Comparison of ENCODE assay signal across 8 cellular contexts in genomic region chr4:109434793-109435080, GRCh38. TPM values are rescaled to one million over a fixed set of nuclear protein-coding genes. Genes with fewer than 3 reads are reported as not detected.
DNase-seq lines count a peak whose midpoint lies in the region; ATAC-seq, FAIRE-seq and TF ChIP-seq lines count a peak whose summit lies in the region.

No MANE protein-coding gene starts in this region.

- CTCF ChIA-PET in CD4-positive, alpha-beta memory T cell (lab: Charles Lee; ENCODE audit: partially characterized antibody) = interaction anchor here (0.6 to 4.6 kb wide), 6 partner anchors 8 to 391 kb away, joined by 3 to 23 read pairs (median 6); no protein-coding TSS in a partner anchor
- CTCF ChIA-PET in OCI-LY7 (lab: Charles Lee; ENCODE audit: unreplicated experiment) (no interaction called here), H1 (lab: Charles Lee; ENCODE audit: partially characterized antibody) (interaction anchor here (0.6 to 2.1 kb wide), 2 partner anchors 8 to 115 kb away, joined by 3 to 9 read pairs; no protein-coding TSS in a partner anchor)

- H2BK5ac ChIP-seq in H1 (ENCODE audit: low read depth, low read length) = no peak overlapping the region

- peak overlapping the region; percentile 79 for H3K27ac ChIP-seq in CD4-positive, alpha-beta memory T cell (ENCODE audit: low read depth, low read length)
- H3K27ac ChIP-seq in OCI-LY7 (ENCODE audit: low read depth, low read length, poor library complexity, severe bottlenecking) = peak overlapping the region; percentile 5
- H3K27ac ChIP-seq in H1 (ENCODE audit: low read depth, low read length) = no peak overlapping the region

- no peaks in the 10 kb centered on the region for H3K27me3 Mint-ChIP-seq in CD4-positive, alpha-beta memory T cell

- peaks cover 57% of the 10 kb centered on the region for H3K4me1 ChIP-seq in CD4-positive, alpha-beta memory T cell (ENCODE audit: insufficient read depth, low read length)
- H3K4me1 ChIP-seq in OCI-LY7 (ENCODE audit: insufficient read depth, low read length, poor library complexity, severe bottlenecking) = peaks cover 22% of the 10 kb centered on the region
- H3K4me1 ChIP-seq in H1 (replicated peaks in 1 of 4; ENCODE audit: control insufficient read depth in 3 of 4, insufficient read depth in 4 of 4, low read length in 3 of 4) = peaks cover 2 to 10% (median 7%) of the 10 kb centered on the region in 4 experiments; a peak in 4 of 7 replicates
- H3K4me1 ChIP-seq in neuron (ENCODE audit: insufficient read depth, low read length) = peaks cover 30% of the 10 kb centered on the region

- H3K56ac ChIP-seq in H1 (replicated peaks; ENCODE audit: insufficient read length, low read depth, low read length) = no peak overlapping the region

- H2BK12ac ChIP-seq in H1 (ENCODE audit: low read depth, low read length) = no peak overlapping the region

- no peak overlapping the region for H3K23ac ChIP-seq in H1 (ENCODE audit: insufficient read length)

- H3K4me2 ChIP-seq in OCI-LY7 (ENCODE audit: low read length) (peak overlapping the region; percentile 90), H1 (ENCODE audit: insufficient read depth in 1 of 2, low read depth in 2 of 2, low read length in 2 of 2) (peak overlapping the region; percentile 68 to 75)

- H2AFZ ChIP-seq in OCI-LY7 (ENCODE audit: low read length) = no peak overlapping the region
- H2AFZ ChIP-seq in H1 (ENCODE audit: low read length) = no peak overlapping the region
- no peak overlapping the region for H2AFZ ChIP-seq in neuron (ENCODE audit: low read depth, low read length)

- no peak for TF ChIP-seq EP300 in H1 (IDR thresholded peaks at IDR 0.05; ENCODE audit: borderline replicate concordance in 1 of 2, low read depth in 2 of 2, low read length in 2 of 2)

- ATAC-seq in GM18519 (IDR thresholded peaks at IDR 0.05; ENCODE audit: low FRiP score, unreplicated experiment) (no peak), HG03520 (IDR thresholded peaks at IDR 0.05; ENCODE audit: unreplicated experiment) (no peak)

- peaks cover 0 to 10% of the 10 kb centered on the region in 2 donors for H3K36me3 Mint-ChIP-seq in CD4-positive, alpha-beta memory T cell

- no peak for TF ChIP-seq CTCF in OCI-LY7 (conservative IDR thresholded peaks at IDR 0.05; ENCODE audit: low read length)
- TF ChIP-seq CTCF in H1 (IDR thresholded peaks at IDR 0.05; ENCODE audit: control extremely low read depth in 1 of 3, insufficient read depth in 1 of 3, low read depth in 1 of 3, low read length in 3 of 3) = no peak

- intact Hi-C loops in CD4-positive, alpha-beta memory T cell (cut with micrococcal nuclease) = no loop called here
- intact Hi-C loops in OCI-LY7 (cut with micrococcal nuclease; ENCODE audit: unreplicated experiment) = loop anchor here (5.0 kb wide), 4 partner anchors 218 to 763 kb away; partner anchors contain the start of gene ELOVL6

- H3K14ac ChIP-seq in H1 (ENCODE audit: insufficient read length) = no peak overlapping the region

- H3K9me2 ChIP-seq in OCI-LY7 (ENCODE audit: insufficient read depth, low read length) = no peaks in the 10 kb centered on the region

- no peak overlapping the region for H4K8ac ChIP-seq in H1 (ENCODE audit: extremely low read depth, insufficient read depth, low read length)

- no peaks in the 10 kb centered on the region for H3K27me3 ChIP-seq in CD4-positive, alpha-beta memory T cell (ENCODE audit: insufficient read depth, low read length)
- H3K27me3 ChIP-seq in H1 (replicated peaks in 1 of 4; ENCODE audit: control insufficient read depth in 3 of 4, extremely low read depth in 1 of 4, insufficient read depth in 3 of 4, low read length in 3 of 4) (no peaks in the 10 kb centered on the region), neuron (ENCODE audit: insufficient read depth, low read length) (no peaks in the 10 kb centered on the region)

- BruUV-seq in OCI-LY7 (replicated peaks; lab: Mats Ljungman, UMichigan) = no TSS peak

- peak overlapping the region; percentile 85 to 95 (median 89) for H3K4me3 Mint-ChIP-seq in CD4-positive, alpha-beta memory T cell

- no peak overlapping the region for H2AK5ac ChIP-seq in H1 (ENCODE audit: low read depth, low read length)

- peak overlapping the region; percentile 63 to 95 (median 93) for H3K27ac Mint-ChIP-seq in CD4-positive, alpha-beta memory T cell

- 35% methylated on average over 6 of the region's 6 CpGs; no CpG with 5 or more reads in 1 of the 2 experiments for WGBS in H1 (ENCODE audit: extremely low coverage in 1 of 2, insufficient coverage in 1 of 2, insufficient read length in 1 of 2, insufficient replicate concordance in 2 of 2, low coverage in 1 of 2, low lambda C conversion rate in 2 of 2, missing lambda C conversion rate in 1 of 2), 2 experiments

- H4K91ac ChIP-seq in H1 (replicated peaks; ENCODE audit: insufficient read length, low read length) = no peak overlapping the region

- no peak for TF ChIP-seq RAD21 in H1 (IDR thresholded peaks at IDR 0.05 in 1 of 2, conservative IDR thresholded peaks at IDR 0.05 in 1 of 2; ENCODE audit: low read depth in 2 of 2, low read length in 2 of 2)

- no peak overlapping the region for H3K18ac ChIP-seq in H1 (ENCODE audit: extremely low read depth, low read length)

- no peak overlapping the region for H4K5ac ChIP-seq in H1 (ENCODE audit: insufficient read length, low read depth, low read length)

- H3K4me3 ChIP-seq in CD4-positive, alpha-beta memory T cell (ENCODE audit: low read length in 2 of 2) = peak overlapping the region; percentile 44 to 75
- H3K4me3 ChIP-seq in OCI-LY7 (ENCODE audit: low read depth, low read length, poor library complexity, severe bottlenecking) (peak overlapping the region; percentile 93), H1 (ENCODE audit: extremely low read depth in 1 of 4, insufficient read depth in 2 of 4, low read depth in 3 of 4, low read length in 4 of 4) (peak overlapping the region; percentile 66 to 80 (median 78)), neuron (ENCODE audit: low read length) (peak overlapping the region; percentile 100)

- H3K79me1 ChIP-seq in H1 (ENCODE audit: low read depth, low read length) = peaks cover 7% of the 10 kb centered on the region; the same call in 1 of the 2 replicates

- no peak for DNase-seq in CD4-positive, alpha-beta memory T cell
- DNase-seq in OCI-LY7 (ENCODE audit: low spot score) = no peak
- no peak for DNase-seq in H1 (ENCODE audit: low read depth in 1 of 2, low spot score in 2 of 2)
- DNase-seq in DMS114 treated with DMSO at 0.1 percent for 48 hours (lab: John Stamatoyannopoulos, UW; ENCODE audit: unreplicated experiment) = no peak
- no peak for DNase-seq in activated CD8-positive, alpha-beta memory T cell treated with anti-CD3 and anti-CD28 coated beads, Interleukin-2, amount 50 U/mL, for 4 hours

- POLR2A ChIA-PET in CD4-positive, alpha-beta memory T cell (lab: Charles Lee; ENCODE audit: partially characterized antibody) = interaction anchor here (1.2 to 3.2 kb wide), 8 partner anchors 12 to 381 kb away, joined by 3 to 53 read pairs (median 8); partner anchors contain the start of genes GAR1 and MCUB
- POLR2A ChIA-PET in OCI-LY7 (lab: Charles Lee) (interaction anchor here (0.7 kb wide), 1 partner anchor 141 kb away, joined by 3 read pairs; no protein-coding TSS in a partner anchor), H1 (lab: Charles Lee; ENCODE audit: partially characterized antibody) (interaction anchor here (1.0 to 2.1 kb wide), 4 partner anchors 11 to 64 kb away, joined by 3 to 9 read pairs (median 6); no protein-coding TSS in a partner anchor)

- H3K79me2 ChIP-seq in OCI-LY7 (ENCODE audit: insufficient read depth, low read depth, low read length) (peaks cover 51% of the 10 kb centered on the region), H1 (ENCODE audit: control insufficient read depth in 1 of 2, insufficient read depth in 2 of 2, low read length in 2 of 2) (peaks cover 6 to 54% of the 10 kb centered on the region in 2 experiments; a peak in 3 of 4 replicates)

- H3K4ac ChIP-seq in H1 (replicated peaks; ENCODE audit: insufficient read length, low read depth, low read length) = no peak overlapping the region

- H3K9me3 Mint-ChIP-seq in CD4-positive, alpha-beta memory T cell = no peaks in the 10 kb centered on the region

- peaks cover 4% of the 10 kb centered on the region for H3K23me2 ChIP-seq in H1 (ENCODE audit: low read depth, low read length)

- H4K20me1 ChIP-seq in OCI-LY7 (ENCODE audit: insufficient read depth, low read length) = peaks cover 31% of the 10 kb centered on the region; the same call in 1 of the 2 replicates
- H4K20me1 ChIP-seq in H1 (replicated peaks in 1 of 2; ENCODE audit: control insufficient read depth in 1 of 2, insufficient read depth in 2 of 2, low read length in 2 of 2) = peaks cover 4 to 6% of the 10 kb centered on the region in 2 experiments

- peaks cover 39 to 68% (median 53%) of the 10 kb centered on the region in 4 donors for H3K4me1 Mint-ChIP-seq in CD4-positive, alpha-beta memory T cell

- H2BK20ac ChIP-seq in H1 (ENCODE audit: low read length) = no peak overlapping the region

- no peak overlapping the region for H2BK120ac ChIP-seq in H1 (replicated peaks; ENCODE audit: low read depth, low read length)

- TF ChIP-seq POLR2A in H1 (IDR thresholded peaks at IDR 0.05; ENCODE audit: control extremely low read depth in 1 of 2, low read depth in 2 of 2, low read length in 2 of 2) = no peak

- no peak overlapping the region for H2BK15ac ChIP-seq in H1 (ENCODE audit: low read length)

- peak overlapping the region in 3 of 4 experiments; percentile 64 to 80 (median 65); a peak in 3 of 7 replicates for H3K9ac ChIP-seq in H1 (replicated peaks in 1 of 4; ENCODE audit: extremely low read depth in 1 of 4, low read depth in 3 of 4, low read length in 3 of 4)

- no peaks in the 10 kb centered on the region for H3K9me3 ChIP-seq in CD4-positive, alpha-beta memory T cell (ENCODE audit: control insufficient read depth in 1 of 2, low read length in 2 of 2)
- H3K9me3 ChIP-seq in OCI-LY7 (ENCODE audit: low read length) (no peaks in the 10 kb centered on the region), H1 (ENCODE audit: insufficient read depth in 2 of 2, low read depth in 1 of 2, low read length in 1 of 2) (no peaks in the 10 kb centered on the region), neuron (ENCODE audit: low read length) (no peaks in the 10 kb centered on the region)

- no peaks in the 10 kb centered on the region for H3K36me3 ChIP-seq in CD4-positive, alpha-beta memory T cell (ENCODE audit: insufficient read depth, low read length)
- H3K36me3 ChIP-seq in OCI-LY7 (ENCODE audit: insufficient read depth, low read length) (no peaks in the 10 kb centered on the region), H1 (ENCODE audit: control insufficient read depth in 2 of 4, insufficient read depth in 4 of 4, low read length in 3 of 4) (no peaks in the 10 kb centered on the region), neuron (ENCODE audit: insufficient read depth, low read length) (peaks cover 5% of the 10 kb centered on the region)

- FAIRE-seq in H1 (lab: Jason Lieb, UNC) = no peak

RNA-seq across cellular contexts. Expression of gene SEC24B, which starts 1.1 kb away (rescaled TPM):
- 10 to 100 TPM; 37.0 to 37.7 TPM for total RNA-seq in CD4-positive, alpha-beta memory T cell
- polyA plus RNA-seq in CD4-positive, alpha-beta memory T cell = 10 to 100 TPM; 12.1 to 27.8 TPM
- 8.7 and 13.1 TPM in 2 replicates for total RNA-seq in OCI-LY7 (2014; rRNA removed; shearing (Covaris generic))
- total RNA-seq in OCI-LY7 (2022) = 26.3 and 28.6 TPM in 2 replicates
- total RNA-seq in H1 (2021; fragmentation: NEBNext Ultra II Directional; extraction: Animal tissue kit (Norgen Biotek cat#: 25700)) = 24.2 and 25.6 TPM in 2 replicates
- polyA plus RNA-seq in H1 (2011; rRNA removed) = 20.5 and 30.9 TPM in 2 replicates
- polyA plus RNA-seq in H1 (2011; cell fraction: cytosol; rRNA removed) = 21.1 TPM
- 24.8 TPM for polyA plus RNA-seq in H1 (2011; cell fraction: nucleus; rRNA removed)
- 11.7 to 17.1 TPM (median 14.9 TPM) in 4 replicates for polyA plus RNA-seq in H1 (2012, experiment 1 of 2)
- polyA plus RNA-seq in H1 (2012, experiment 2 of 2) = 1.2 TPM
- polyA plus RNA-seq in H1 (2013, experiment 1 of 2) = 15.1 TPM
- polyA plus RNA-seq in H1 (2013, experiment 2 of 2) = 15.1 TPM
- 95.6 and 123 TPM in 2 replicates for polyA minus RNA-seq in H1 (2011; rRNA and poly(A)+ RNA removed)
- polyA minus RNA-seq in H1 (2011; cell fraction: cytosol; rRNA and poly(A)+ RNA removed) = 23.7 TPM
- polyA minus RNA-seq in H1 (2011; cell fraction: nucleus; rRNA and poly(A)+ RNA removed) = 71.0 TPM
